ENCODE assay signal across 18 cellular contexts in the genomic region with DNA sequence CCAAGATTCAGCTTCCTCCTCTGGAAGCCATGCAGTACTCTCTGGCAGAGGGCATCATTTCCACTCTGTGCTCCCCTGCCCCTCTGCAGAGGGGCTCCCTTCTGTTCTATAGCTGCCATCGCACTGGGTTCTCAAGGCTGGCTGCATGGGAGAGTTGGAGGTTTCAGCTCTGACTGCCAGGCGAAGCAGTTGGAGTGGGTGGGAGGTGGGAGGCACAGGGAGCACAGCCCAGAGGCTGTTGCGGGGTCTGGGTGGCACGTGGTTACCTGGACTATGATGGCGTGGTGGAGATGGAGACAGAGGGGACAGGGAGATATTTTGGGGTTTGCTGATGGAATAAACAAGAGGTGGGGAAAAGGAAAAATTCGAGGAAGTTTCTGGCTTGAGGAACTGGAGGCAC. TPM values are rescaled to one million over a fixed set of nuclear protein-coding genes. Genes with fewer than 3 reads are reported as not detected.
DNase-seq lines count a peak whose midpoint lies in the region; ATAC-seq, FAIRE-seq and TF ChIP-seq lines count a peak whose summit lies in the region.
"Had no signal": no experiment of that assay in that cellular context is flagged by ENCODE, and none has a peak within 500 bp of the region (broad histone marks: within the 10 kb centered on the region; RNA-seq: fewer than 3 reads in every experiment).

No MANE protein-coding gene starts in this region.

- peak overlapping the region; percentile 4 for H3K27ac Mint-ChIP-seq in activated T-helper 1 cell treated with anti-CD3 and anti-CD28 coated beads, Interleukin-12 subunit alpha, Interleukin-12 subunit beta, Interleukin-2, Interleukin-4 antibody, amounts not matched to agents 30 ng/mL and 10 ng/mL and 1 ng/mL, durations not matched to agents 14 hours and 24 hours and 36 hours
- peak overlapping the region; percentile 48 for H3K27ac Mint-ChIP-seq in stimulated activated effector memory CD8-positive, alpha-beta T cell treated with anti-CD3 and anti-CD28 coated beads, Interleukin-12 subunit alpha, Interleukin-12 subunit beta, amount 100 ng/mL, for 72 hours
- no peak overlapping the region for H3K27ac Mint-ChIP-seq in osteocyte (ENCODE audit: unreplicated experiment)
- H3K27ac Mint-ChIP-seq: CD4-positive, CD25-positive, alpha-beta regulatory T cell had no signal

- peaks cover 5% of the 10 kb centered on the region for H3K36me3 Mint-ChIP-seq in activated T-helper 1 cell treated with anti-CD3 and anti-CD28 coated beads, Interleukin-12 subunit alpha, Interleukin-12 subunit beta, Interleukin-2, Interleukin-4 antibody, amounts not matched to agents 30 ng/mL and 10 ng/mL and 1 ng/mL, durations not matched to agents 14 hours and 24 hours and 36 hours (ENCODE audit: low read depth)
- peaks cover 39% of the 10 kb centered on the region for H3K36me3 Mint-ChIP-seq in stimulated activated effector memory CD8-positive, alpha-beta T cell treated with anti-CD3 and anti-CD28 coated beads, Interleukin-12 subunit alpha, Interleukin-12 subunit beta, amount 100 ng/mL, for 72 hours
- peaks cover 6% of the 10 kb centered on the region for H3K36me3 Mint-ChIP-seq in osteocyte (ENCODE audit: unreplicated experiment)

- intact Hi-C loops in activated T-helper 1 cell treated with anti-CD3 and anti-CD28 coated beads, Interleukin-12 subunit alpha, Interleukin-12 subunit beta, Interleukin-2, Interleukin-4 antibody, amounts not matched to agents 30 ng/mL and 10 ng/mL and 1 ng/mL, durations not matched to agents 14 hours and 24 hours and 36 hours (cut with micrococcal nuclease) = loop anchor here (5.0 kb wide), 1 partner anchor 183 kb away; no protein-coding TSS in a partner anchor
- intact Hi-C loops in head of caudate nucleus (cut with DNase I) = loop anchor here (5.0 kb wide), 1 partner anchor 38 kb away; no protein-coding TSS in a partner anchor
- intact Hi-C loops in HepG2 (cut with micrococcal nuclease; ENCODE audit: unreplicated experiment) = no loop called here

- no peak overlapping the region for H3K4me2 ChIP-seq in HepG2 (ENCODE audit: low read depth, low read length)
- H3K4me2 ChIP-seq: BLaER1 treated with 17β-estradiol and CSF1 and Interleukin-3, amounts not matched to agents 10 nM and 100 nM had no signal

- CTCF ChIA-PET in HEK293 (lab: Yijun Ruan, JAX) = interaction anchor here (1.1 kb wide), 1 partner anchor 13 kb away, joined by 4 read pairs; no protein-coding TSS in a partner anchor
- CTCF ChIA-PET in HepG2 (lab: Yijun Ruan, JAX; ENCODE audit: low intra/inter-chr PET ratio, low total read pairs) = no interaction called here

- no peak for FAIRE-seq in HepG2 (lab: Jason Lieb, UNC)
- FAIRE-seq: G401.6, GM12892, HTR-8/SVneo had no signal

- no TSS peak for BruUV-seq in HepG2 (replicated peaks; lab: Mats Ljungman, UMichigan)

- H4K20me1 ChIP-seq in HepG2 (ENCODE audit: insufficient read depth, low read length) = no peaks in the 10 kb centered on the region

- no peaks in the 10 kb centered on the region for H3K9me3 ChIP-seq in HEK293 (ENCODE audit: control insufficient read depth, insufficient read depth, low read depth, low read length)
- no peaks in the 10 kb centered on the region for H3K9me3 ChIP-seq in HepG2 (ENCODE audit: low read length)
- H3K9me3 ChIP-seq: BLaER1 treated with 17β-estradiol and CSF1 and Interleukin-3, amounts not matched to agents 10 nM and 100 nM had no signal

- TF ChIP-seq POLR2A in HepG2 (IDR thresholded peaks at IDR 0.05; ENCODE audit: insufficient read depth in 1 of 2, low read depth in 2 of 2, low read length in 2 of 2) = no peak

- in situ Hi-C loops in HepG2 (cut with HindIII; ENCODE audit: extremely low pct_ligation_motif_present, low pct_unique_long_range_greater_than_20kb) = no loop called here

- H3K9me3 Mint-ChIP-seq in activated T-helper 1 cell treated with anti-CD3 and anti-CD28 coated beads, Interleukin-12 subunit alpha, Interleukin-12 subunit beta, Interleukin-2, Interleukin-4 antibody, amounts not matched to agents 30 ng/mL and 10 ng/mL and 1 ng/mL, durations not matched to agents 14 hours and 24 hours and 36 hours = no peaks in the 10 kb centered on the region
- no peaks in the 10 kb centered on the region for H3K9me3 Mint-ChIP-seq in stimulated activated effector memory CD8-positive, alpha-beta T cell treated with anti-CD3 and anti-CD28 coated beads, Interleukin-12 subunit alpha, Interleukin-12 subunit beta, amount 100 ng/mL, for 72 hours
- H3K9me3 Mint-ChIP-seq in osteocyte (ENCODE audit: unreplicated experiment) = no peaks in the 10 kb centered on the region
- H3K9me3 Mint-ChIP-seq: H9 had no signal

- peaks cover 17% of the 10 kb centered on the region for H3K4me1 Mint-ChIP-seq in activated T-helper 1 cell treated with anti-CD3 and anti-CD28 coated beads, Interleukin-12 subunit alpha, Interleukin-12 subunit beta, Interleukin-2, Interleukin-4 antibody, amounts not matched to agents 30 ng/mL and 10 ng/mL and 1 ng/mL, durations not matched to agents 14 hours and 24 hours and 36 hours (ENCODE audit: low read depth)
- H3K4me1 Mint-ChIP-seq in stimulated activated effector memory CD8-positive, alpha-beta T cell treated with anti-CD3 and anti-CD28 coated beads, Interleukin-12 subunit alpha, Interleukin-12 subunit beta, amount 100 ng/mL, for 72 hours = peaks cover 30% of the 10 kb centered on the region
- H3K4me1 Mint-ChIP-seq in osteocyte (ENCODE audit: unreplicated experiment) = peaks cover 27% of the 10 kb centered on the region

- DNase-seq in activated T-helper 1 cell treated with anti-CD3 and anti-CD28 coated beads, Interleukin-12 subunit alpha, Interleukin-12 subunit beta, Interleukin-2, Interleukin-4 antibody, amounts not matched to agents 30 ng/mL and 10 ng/mL and 1 ng/mL, durations not matched to agents 14 hours and 24 hours and 36 hours (ENCODE audit: low spot score) = no peak
- DNase-seq in head of caudate nucleus (peak in 25 of 42 donors; percentile 31 to 79 (median 46)), HepG2 (ENCODE audit: low spot score) (no peak), osteocyte (ENCODE audit: extremely low spot score, unreplicated experiment) (no peak)
- no peak for DNase-seq in stimulated activated effector memory CD8-positive, alpha-beta T cell treated with anti-CD3 and anti-CD28 coated beads, Interleukin-12 subunit alpha, Interleukin-12 subunit beta, amount 100 ng/mL, for 72 hours (ENCODE audit: low spot score in 2 of 2)
- DNase-seq: ACHN; Calu3; CD4-positive, CD25-positive, alpha-beta regulatory T cell; DMS79; EL; GOT3; H9 had no signal

- H3K4me3 ChIP-seq in HEK293 (ENCODE audit: low read depth, low read length) = no peak overlapping the region
- no peak overlapping the region for H3K4me3 ChIP-seq in HepG2 (replicated peaks in 1 of 3; ENCODE audit: insufficient read depth in 1 of 3, low read depth in 2 of 3, low read length in 3 of 3)
- H3K4me3 ChIP-seq: BLaER1 treated with 17β-estradiol and CSF1 and Interleukin-3, amounts not matched to agents 10 nM and 100 nM had no signal

- TF ChIP-seq EP300 in HepG2 (IDR thresholded peaks at IDR 0.05; ENCODE audit: low read depth in 2 of 2, low read length in 2 of 2) (no peak), HepG2 (CRISPR knock-in tag; IDR thresholded peaks at IDR 0.05; ENCODE audit: borderline replicate concordance) (no peak)

- H3K27me3 ChIP-seq in HepG2 (ENCODE audit: control insufficient read depth in 1 of 2, insufficient read depth in 2 of 2, low read length in 2 of 2) = no peaks in the 10 kb centered on the region
- H3K27me3 ChIP-seq: BLaER1 treated with 17β-estradiol and CSF1 and Interleukin-3, amounts not matched to agents 10 nM and 100 nM had no signal

- no peak overlapping the region for H2AFZ ChIP-seq in HepG2 (ENCODE audit: low read length)

- H3K36me3 ChIP-seq in HEK293 (ENCODE audit: control insufficient read depth in 2 of 2, insufficient read depth in 1 of 2, low read length in 2 of 2) (peaks cover 8 to 48% of the 10 kb centered on the region in 2 experiments; a peak in 2 of 3 replicates), HepG2 (replicated peaks in 1 of 2; ENCODE audit: control insufficient read depth in 1 of 2, insufficient read depth in 2 of 2, low read length in 2 of 2) (peaks cover 9 to 37% of the 10 kb centered on the region in 2 experiments)

- no peaks in the 10 kb centered on the region for H3K27me3 Mint-ChIP-seq in activated T-helper 1 cell treated with anti-CD3 and anti-CD28 coated beads, Interleukin-12 subunit alpha, Interleukin-12 subunit beta, Interleukin-2, Interleukin-4 antibody, amounts not matched to agents 30 ng/mL and 10 ng/mL and 1 ng/mL, durations not matched to agents 14 hours and 24 hours and 36 hours (ENCODE audit: insufficient read depth)
- no peaks in the 10 kb centered on the region for H3K27me3 Mint-ChIP-seq in osteocyte (ENCODE audit: unreplicated experiment)
- H3K27me3 Mint-ChIP-seq: CD4-positive, CD25-positive, alpha-beta regulatory T cell had no signal

- peaks cover 12% of the 10 kb centered on the region for H3K4me1 ChIP-seq in HEK293 (ENCODE audit: control insufficient read depth, insufficient read depth, low read length)
- peaks cover 18% of the 10 kb centered on the region for H3K4me1 ChIP-seq in HepG2 (ENCODE audit: insufficient read depth, low read length)

- no peak for TF ChIP-seq RAD21 in HepG2 (CRISPR knock-in tag; IDR thresholded peaks at IDR 0.05)

- H3K9ac ChIP-seq in HepG2 (ENCODE audit: insufficient read depth, low read depth, low read length) = no peak overlapping the region
- H3K9ac ChIP-seq: BLaER1 treated with 17β-estradiol and CSF1 and Interleukin-3, amounts not matched to agents 10 nM and 100 nM had no signal

- H3K4me3 Mint-ChIP-seq in activated T-helper 1 cell treated with anti-CD3 and anti-CD28 coated beads, Interleukin-12 subunit alpha, Interleukin-12 subunit beta, Interleukin-2, Interleukin-4 antibody, amounts not matched to agents 30 ng/mL and 10 ng/mL and 1 ng/mL, durations not matched to agents 14 hours and 24 hours and 36 hours = no peak overlapping the region
- H3K4me3 Mint-ChIP-seq in stimulated activated effector memory CD8-positive, alpha-beta T cell treated with anti-CD3 and anti-CD28 coated beads, Interleukin-12 subunit alpha, Interleukin-12 subunit beta, amount 100 ng/mL, for 72 hours = no peak overlapping the region
- no peak overlapping the region for H3K4me3 Mint-ChIP-seq in osteocyte (ENCODE audit: unreplicated experiment)
- H3K4me3 Mint-ChIP-seq: CD4-positive, CD25-positive, alpha-beta regulatory T cell; H9 had no signal

- 91% methylated on average over 6 of the region's 6 CpGs for WGBS in HepG2 (ENCODE audit: low lambda C conversion rate)

- ATAC-seq in stimulated activated effector memory CD8-positive, alpha-beta T cell treated with anti-CD3 and anti-CD28 coated beads, Interleukin-12 subunit alpha, Interleukin-12 subunit beta, amount 100 ng/mL, for 72 hours = no peak
- no peak for ATAC-seq in HG03196 (IDR thresholded peaks at IDR 0.05; ENCODE audit: unreplicated experiment)
- ATAC-seq in HepG2 = no peak

- H3K27ac ChIP-seq in HEK293 (ENCODE audit: extremely low read depth, low read depth, low read length) (no peak overlapping the region), HepG2 (ENCODE audit: extremely low read length, insufficient read depth, low read length) (no peak overlapping the region)
- H3K27ac ChIP-seq: BLaER1 treated with 17β-estradiol and CSF1 and Interleukin-3, amounts not matched to agents 10 nM and 100 nM had no signal

- H3K79me2 ChIP-seq in HepG2 (ENCODE audit: insufficient read depth, low read length) = peaks cover 10% of the 10 kb centered on the region

- TF ChIP-seq CTCF in HEK293 (tag by site-specific recombination; IDR thresholded peaks at IDR 0.05) (no peak), HepG2 (CRISPR knock-in tag; IDR thresholded peaks at IDR 0.05) (no peak), osteocyte (IDR thresholded peaks at IDR 0.05) (no peak)

- POLR2A ChIA-PET in HEK293 (lab: Yijun Ruan, JAX) = interaction anchor here (1.1 kb wide), 1 partner anchor 36 kb away, joined by 4 read pairs; the partner anchor contains the start of genes DESI1 and XRCC6
- POLR2A ChIA-PET in HepG2 (lab: Yijun Ruan, JAX) = interaction anchor here (1.3 kb wide), 1 partner anchor 35 kb away, joined by 3 read pairs; no protein-coding TSS in a partner anchor

RNA-seq across cellular contexts. Expression of gene PMM1, which starts 4.8 kb away (rescaled TPM):
- total RNA-seq in activated T-helper 1 cell treated with anti-CD3 and anti-CD28 coated beads, Interleukin-12 subunit alpha, Interleukin-12 subunit beta, Interleukin-2, Interleukin-4 antibody, amounts not matched to agents 30 ng/mL and 10 ng/mL and 1 ng/mL, durations not matched to agents 14 hours and 24 hours and 36 hours = 21.4 and 22.6 TPM in 2 replicates
- total RNA-seq in HepG2 (2016; rRNA removed; fragmentation: Illumina TruSeq; extraction: Trizol) (17.8 and 23.0 TPM in 2 replicates), osteocyte (49.7 and 49.8 TPM in 2 replicates)
- 9.2 and 11.2 TPM in 2 replicates for total RNA-seq in HepG2 (2016; cell fraction: cytosol; rRNA removed; fragmentation: Illumina TruSeq; extraction: Trizol; ENCODE audit: low read depth)
- total RNA-seq in HepG2 (2016; cell fraction: insoluble cytoplasmic fraction; rRNA removed; fragmentation: Illumina TruSeq; extraction: Trizol) = 18.6 and 19.0 TPM in 2 replicates
- total RNA-seq in HepG2 (2016; cell fraction: membrane; rRNA removed; fragmentation: Illumina TruSeq; extraction: Trizol) = 17.5 and 18.7 TPM in 2 replicates
- 16.8 and 18.6 TPM in 2 replicates for total RNA-seq in HepG2 (2016; cell fraction: nucleus; rRNA removed; fragmentation: Illumina TruSeq; extraction: Trizol)
- 95.6 and 100 TPM in 2 replicates for polyA plus RNA-seq in HepG2 (2011; rRNA removed)
- polyA plus RNA-seq in HepG2 (2011; cell fraction: cytosol; rRNA removed) = 119 and 132 TPM in 2 replicates
- polyA plus RNA-seq in HepG2 (2011; cell fraction: nucleus; rRNA removed) = 140 and 147 TPM in 2 replicates
- polyA plus RNA-seq in HepG2 (2012) = 63.2 and 90.3 TPM in 2 replicates
- polyA plus RNA-seq in HepG2 (2016; cell fraction: cytosol; fragmentation: Illumina TruSeq; extraction: Trizol; ENCODE audit: low read depth) = 21.5 and 21.9 TPM in 2 replicates
- 35.6 and 42.4 TPM in 2 replicates for polyA plus RNA-seq in HepG2 (2016; cell fraction: insoluble cytoplasmic fraction; fragmentation: Illumina TruSeq; extraction: Trizol; ENCODE audit: low read depth)
- polyA plus RNA-seq in HepG2 (2016; cell fraction: membrane; fragmentation: Illumina TruSeq; extraction: Trizol; ENCODE audit: low read depth) = 24.2 and 24.7 TPM in 2 replicates
- polyA plus RNA-seq in HepG2 (2016; cell fraction: nucleus; fragmentation: Illumina TruSeq; extraction: Trizol; ENCODE audit: insufficient read depth, low read depth) = 46.6 and 53.0 TPM in 2 replicates
- polyA minus RNA-seq in HepG2 (2011; rRNA and poly(A)+ RNA removed; ENCODE audit: low replicate concordance) = 13.2 and 78.6 TPM in 2 replicates
- polyA minus RNA-seq in HepG2 (2011; cell fraction: cytosol; rRNA and poly(A)+ RNA removed) = 35.6 and 37.7 TPM in 2 replicates
- polyA minus RNA-seq in HepG2 (2011; cell fraction: nucleus; rRNA and poly(A)+ RNA removed) = 26.9 and 27.8 TPM in 2 replicates

RNA-seq across cellular contexts. Expression of gene CSDC2, which starts 24.1 kb away (rescaled TPM):
- total RNA-seq in activated T-helper 1 cell treated with anti-CD3 and anti-CD28 coated beads, Interleukin-12 subunit alpha, Interleukin-12 subunit beta, Interleukin-2, Interleukin-4 antibody, amounts not matched to agents 30 ng/mL and 10 ng/mL and 1 ng/mL, durations not matched to agents 14 hours and 24 hours and 36 hours = not detected in 2 replicates
- 0.11 and 0.17 TPM in 2 replicates for total RNA-seq in HepG2 (2016; rRNA removed; fragmentation: Illumina TruSeq; extraction: Trizol)
- 0.18 TPM in 1 of 2 replicates, not detected in the other for total RNA-seq in HepG2 (2016; cell fraction: cytosol; rRNA removed; fragmentation: Illumina TruSeq; extraction: Trizol; ENCODE audit: low read depth)
- total RNA-seq in HepG2 (2016; cell fraction: insoluble cytoplasmic fraction; rRNA removed; fragmentation: Illumina TruSeq; extraction: Trizol) = 0.12 and 0.28 TPM in 2 replicates
- 0.07 and 0.09 TPM in 2 replicates for total RNA-seq in HepG2 (2016; cell fraction: membrane; rRNA removed; fragmentation: Illumina TruSeq; extraction: Trizol)
- not detected in 2 replicates for total RNA-seq in HepG2 (2016; cell fraction: nucleus; rRNA removed; fragmentation: Illumina TruSeq; extraction: Trizol)
- polyA plus RNA-seq in HepG2 (2011; rRNA removed) = 0.26 and 0.47 TPM in 2 replicates
- 0.24 and 0.38 TPM in 2 replicates for polyA plus RNA-seq in HepG2 (2011; cell fraction: cytosol; rRNA removed)
- polyA plus RNA-seq in HepG2 (2011; cell fraction: nucleus; rRNA removed) = 0.96 and 1.1 TPM in 2 replicates
- 0.16 and 0.33 TPM in 2 replicates for polyA plus RNA-seq in HepG2 (2012)
- polyA plus RNA-seq in HepG2 (2016; cell fraction: cytosol; fragmentation: Illumina TruSeq; extraction: Trizol; ENCODE audit: low read depth) = 0.03 and 0.05 TPM in 2 replicates
- 0.41 TPM in 1 of 2 replicates, not detected in the other for polyA plus RNA-seq in HepG2 (2016; cell fraction: insoluble cytoplasmic fraction; fragmentation: Illumina TruSeq; extraction: Trizol; ENCODE audit: low read depth)
- polyA plus RNA-seq in HepG2 (2016; cell fraction: membrane; fragmentation: Illumina TruSeq; extraction: Trizol; ENCODE audit: low read depth) = 0.08 and 0.15 TPM in 2 replicates
- 0.22 and 0.27 TPM in 2 replicates for polyA plus RNA-seq in HepG2 (2016; cell fraction: nucleus; fragmentation: Illumina TruSeq; extraction: Trizol; ENCODE audit: insufficient read depth, low read depth)
- polyA minus RNA-seq in HepG2 (2011; rRNA and poly(A)+ RNA removed; ENCODE audit: low replicate concordance) = 0.40 and 0.82 TPM in 2 replicates
- polyA minus RNA-seq in HepG2 (2011; cell fraction: cytosol; rRNA and poly(A)+ RNA removed) = 0.26 and 0.40 TPM in 2 replicates
- polyA minus RNA-seq in HepG2 (2011; cell fraction: nucleus; rRNA and poly(A)+ RNA removed) = 0.12 and 0.13 TPM in 2 replicates
- 5.2 and 5.3 TPM in 2 replicates for total RNA-seq in osteocyte
- total RNA-seq: Calu3; CD4-positive, CD25-positive, alpha-beta regulatory T cell had no signal
- polyA plus RNA-seq: CD4-positive, CD25-positive, alpha-beta regulatory T cell had no signal

RNA-seq across cellular contexts. Expression of gene DESI1, which starts 36.0 kb away (rescaled TPM):
- total RNA-seq in activated T-helper 1 cell treated with anti-CD3 and anti-CD28 coated beads, Interleukin-12 subunit alpha, Interleukin-12 subunit beta, Interleukin-2, Interleukin-4 antibody, amounts not matched to agents 30 ng/mL and 10 ng/mL and 1 ng/mL, durations not matched to agents 14 hours and 24 hours and 36 hours = 84.8 and 86.4 TPM in 2 replicates
- total RNA-seq in HepG2 (2016; rRNA removed; fragmentation: Illumina TruSeq; extraction: Trizol) (19.3 and 21.6 TPM in 2 replicates), osteocyte (26.2 and 29.9 TPM in 2 replicates)
- total RNA-seq in HepG2 (2016; cell fraction: cytosol; rRNA removed; fragmentation: Illumina TruSeq; extraction: Trizol; ENCODE audit: low read depth) = 10.7 and 14.0 TPM in 2 replicates
- 18.7 and 21.0 TPM in 2 replicates for total RNA-seq in HepG2 (2016; cell fraction: insoluble cytoplasmic fraction; rRNA removed; fragmentation: Illumina TruSeq; extraction: Trizol)
- total RNA-seq in HepG2 (2016; cell fraction: membrane; rRNA removed; fragmentation: Illumina TruSeq; extraction: Trizol) = 20.4 and 22.8 TPM in 2 replicates
- total RNA-seq in HepG2 (2016; cell fraction: nucleus; rRNA removed; fragmentation: Illumina TruSeq; extraction: Trizol) = 19.0 and 20.5 TPM in 2 replicates
- polyA plus RNA-seq in HepG2 (2011; rRNA removed) = 29.2 and 34.2 TPM in 2 replicates
- polyA plus RNA-seq in HepG2 (2011; cell fraction: cytosol; rRNA removed) = 20.1 and 22.1 TPM in 2 replicates
- 41.4 and 55.5 TPM in 2 replicates for polyA plus RNA-seq in HepG2 (2011; cell fraction: nucleus; rRNA removed)
- polyA plus RNA-seq in HepG2 (2012) = 17.3 and 22.8 TPM in 2 replicates
- polyA plus RNA-seq in HepG2 (2016; cell fraction: cytosol; fragmentation: Illumina TruSeq; extraction: Trizol; ENCODE audit: low read depth) = 20.0 and 28.7 TPM in 2 replicates
- polyA plus RNA-seq in HepG2 (2016; cell fraction: insoluble cytoplasmic fraction; fragmentation: Illumina TruSeq; extraction: Trizol; ENCODE audit: low read depth) = 23.9 and 26.6 TPM in 2 replicates
- 30.2 and 33.5 TPM in 2 replicates for polyA plus RNA-seq in HepG2 (2016; cell fraction: membrane; fragmentation: Illumina TruSeq; extraction: Trizol; ENCODE audit: low read depth)
- 57.4 and 61.7 TPM in 2 replicates for polyA plus RNA-seq in HepG2 (2016; cell fraction: nucleus; fragmentation: Illumina TruSeq; extraction: Trizol; ENCODE audit: insufficient read depth, low read depth)
- polyA minus RNA-seq in HepG2 (2011; rRNA and poly(A)+ RNA removed; ENCODE audit: low replicate concordance) = 47.2 and 80.3 TPM in 2 replicates
- polyA minus RNA-seq in HepG2 (2011; cell fraction: cytosol; rRNA and poly(A)+ RNA removed) = 15.8 TPM in 2 replicates
- 24.3 and 36.3 TPM in 2 replicates for polyA minus RNA-seq in HepG2 (2011; cell fraction: nucleus; rRNA and poly(A)+ RNA removed)

RNA-seq across cellular contexts. Expression of gene XRCC6, which starts 36.2 kb away (rescaled TPM):
- 367 and 368 TPM in 2 replicates for total RNA-seq in activated T-helper 1 cell treated with anti-CD3 and anti-CD28 coated beads, Interleukin-12 subunit alpha, Interleukin-12 subunit beta, Interleukin-2, Interleukin-4 antibody, amounts not matched to agents 30 ng/mL and 10 ng/mL and 1 ng/mL, durations not matched to agents 14 hours and 24 hours and 36 hours
- 625 and 944 TPM in 2 replicates for total RNA-seq in HepG2 (2016; rRNA removed; fragmentation: Illumina TruSeq; extraction: Trizol)
- 53.4 and 61.8 TPM in 2 replicates for total RNA-seq in HepG2 (2016; cell fraction: cytosol; rRNA removed; fragmentation: Illumina TruSeq; extraction: Trizol; ENCODE audit: low read depth)
- 635 and 912 TPM in 2 replicates for total RNA-seq in HepG2 (2016; cell fraction: insoluble cytoplasmic fraction; rRNA removed; fragmentation: Illumina TruSeq; extraction: Trizol)
- 124 and 145 TPM in 2 replicates for total RNA-seq in HepG2 (2016; cell fraction: membrane; rRNA removed; fragmentation: Illumina TruSeq; extraction: Trizol)
- 234 and 241 TPM in 2 replicates for total RNA-seq in HepG2 (2016; cell fraction: nucleus; rRNA removed; fragmentation: Illumina TruSeq; extraction: Trizol)
- 109 and 124 TPM in 2 replicates for polyA plus RNA-seq in HepG2 (2011; rRNA removed)
- 106 and 126 TPM in 2 replicates for polyA plus RNA-seq in HepG2 (2011; cell fraction: cytosol; rRNA removed)
- 30.7 and 40.3 TPM in 2 replicates for polyA plus RNA-seq in HepG2 (2011; cell fraction: nucleus; rRNA removed)
- 246 and 411 TPM in 2 replicates for polyA plus RNA-seq in HepG2 (2012)
- polyA plus RNA-seq in HepG2 (2016; cell fraction: cytosol; fragmentation: Illumina TruSeq; extraction: Trizol; ENCODE audit: low read depth) = 34.4 and 42.4 TPM in 2 replicates
- 671 and 701 TPM in 2 replicates for polyA plus RNA-seq in HepG2 (2016; cell fraction: insoluble cytoplasmic fraction; fragmentation: Illumina TruSeq; extraction: Trizol; ENCODE audit: low read depth)
- 64.7 and 77.0 TPM in 2 replicates for polyA plus RNA-seq in HepG2 (2016; cell fraction: membrane; fragmentation: Illumina TruSeq; extraction: Trizol; ENCODE audit: low read depth)
- polyA plus RNA-seq in HepG2 (2016; cell fraction: nucleus; fragmentation: Illumina TruSeq; extraction: Trizol; ENCODE audit: insufficient read depth, low read depth) = 237 and 254 TPM in 2 replicates
- polyA minus RNA-seq in HepG2 (2011; rRNA and poly(A)+ RNA removed; ENCODE audit: low replicate concordance) = 102 and 167 TPM in 2 replicates
- 71.6 and 76.1 TPM in 2 replicates for polyA minus RNA-seq in HepG2 (2011; cell fraction: cytosol; rRNA and poly(A)+ RNA removed)
- polyA minus RNA-seq in HepG2 (2011; cell fraction: nucleus; rRNA and poly(A)+ RNA removed) = 38.2 and 41.5 TPM in 2 replicates
- 211 and 218 TPM in 2 replicates for total RNA-seq in osteocyte

RNA-seq across cellular contexts. Expression of gene POLR3H, which starts 40.6 kb away (rescaled TPM):
- total RNA-seq in activated T-helper 1 cell treated with anti-CD3 and anti-CD28 coated beads, Interleukin-12 subunit alpha, Interleukin-12 subunit beta, Interleukin-2, Interleukin-4 antibody, amounts not matched to agents 30 ng/mL and 10 ng/mL and 1 ng/mL, durations not matched to agents 14 hours and 24 hours and 36 hours = 51.8 and 52.0 TPM in 2 replicates
- total RNA-seq in HepG2 (2016; rRNA removed; fragmentation: Illumina TruSeq; extraction: Trizol) (28.6 and 30.3 TPM in 2 replicates), osteocyte (38.2 and 39.7 TPM in 2 replicates)
- total RNA-seq in HepG2 (2016; cell fraction: cytosol; rRNA removed; fragmentation: Illumina TruSeq; extraction: Trizol; ENCODE audit: low read depth) = 13.1 and 13.9 TPM in 2 replicates
- 27.8 and 29.2 TPM in 2 replicates for total RNA-seq in HepG2 (2016; cell fraction: insoluble cytoplasmic fraction; rRNA removed; fragmentation: Illumina TruSeq; extraction: Trizol)
- total RNA-seq in HepG2 (2016; cell fraction: membrane; rRNA removed; fragmentation: Illumina TruSeq; extraction: Trizol) = 33.4 and 34.4 TPM in 2 replicates
- total RNA-seq in HepG2 (2016; cell fraction: nucleus; rRNA removed; fragmentation: Illumina TruSeq; extraction: Trizol) = 20.8 and 24.8 TPM in 2 replicates
- 10.3 and 11.2 TPM in 2 replicates for polyA plus RNA-seq in HepG2 (2011; rRNA removed)
- polyA plus RNA-seq in HepG2 (2011; cell fraction: cytosol; rRNA removed) = 8.4 and 9.9 TPM in 2 replicates
- 10.0 and 10.5 TPM in 2 replicates for polyA plus RNA-seq in HepG2 (2011; cell fraction: nucleus; rRNA removed)
- 8.6 and 11.1 TPM in 2 replicates for polyA plus RNA-seq in HepG2 (2012)
- 40.9 and 52.2 TPM in 2 replicates for polyA plus RNA-seq in HepG2 (2016; cell fraction: cytosol; fragmentation: Illumina TruSeq; extraction: Trizol; ENCODE audit: low read depth)
- 37.9 and 45.4 TPM in 2 replicates for polyA plus RNA-seq in HepG2 (2016; cell fraction: insoluble cytoplasmic fraction; fragmentation: Illumina TruSeq; extraction: Trizol; ENCODE audit: low read depth)
- polyA plus RNA-seq in HepG2 (2016; cell fraction: membrane; fragmentation: Illumina TruSeq; extraction: Trizol; ENCODE audit: low read depth) = 50.3 and 61.8 TPM in 2 replicates
- polyA plus RNA-seq in HepG2 (2016; cell fraction: nucleus; fragmentation: Illumina TruSeq; extraction: Trizol; ENCODE audit: insufficient read depth, low read depth) = 38.0 and 40.7 TPM in 2 replicates
- 18.2 and 44.3 TPM in 2 replicates for polyA minus RNA-seq in HepG2 (2011; rRNA and poly(A)+ RNA removed; ENCODE audit: low replicate concordance)
- 3.3 and 3.9 TPM in 2 replicates for polyA minus RNA-seq in HepG2 (2011; cell fraction: cytosol; rRNA and poly(A)+ RNA removed)
- 16.3 and 17.3 TPM in 2 replicates for polyA minus RNA-seq in HepG2 (2011; cell fraction: nucleus; rRNA and poly(A)+ RNA removed)

Comparison
In these comparisons a context has a peak if more than half of its experiments do, and no peak if none do; other contexts are left out.
1. DNase-seq: peak in head of caudate nucleus (25 of 42); none in activated T-helper 1 cell treated with anti-CD3 and anti-CD28 coated beads, Interleukin-12 subunit alpha, Interleukin-12 subunit beta, Interleukin-2, Interleukin-4 antibody, amounts not matched to agents 30 ng/mL and 10 ng/mL and 1 ng/mL, durations not matched to agents 14 hours and 24 hours and 36 hours (single experiment), stimulated activated effector memory CD8-positive, alpha-beta T cell treated with anti-CD3 and anti-CD28 coated beads, Interleukin-12 subunit alpha, Interleukin-12 subunit beta, amount 100 ng/mL, for 72 hours (0 of 2), HepG2 (single experiment) and osteocyte (single experiment).